Comparison of ENCODE assay signal across 8 cellular contexts in the genomic region with DNA sequence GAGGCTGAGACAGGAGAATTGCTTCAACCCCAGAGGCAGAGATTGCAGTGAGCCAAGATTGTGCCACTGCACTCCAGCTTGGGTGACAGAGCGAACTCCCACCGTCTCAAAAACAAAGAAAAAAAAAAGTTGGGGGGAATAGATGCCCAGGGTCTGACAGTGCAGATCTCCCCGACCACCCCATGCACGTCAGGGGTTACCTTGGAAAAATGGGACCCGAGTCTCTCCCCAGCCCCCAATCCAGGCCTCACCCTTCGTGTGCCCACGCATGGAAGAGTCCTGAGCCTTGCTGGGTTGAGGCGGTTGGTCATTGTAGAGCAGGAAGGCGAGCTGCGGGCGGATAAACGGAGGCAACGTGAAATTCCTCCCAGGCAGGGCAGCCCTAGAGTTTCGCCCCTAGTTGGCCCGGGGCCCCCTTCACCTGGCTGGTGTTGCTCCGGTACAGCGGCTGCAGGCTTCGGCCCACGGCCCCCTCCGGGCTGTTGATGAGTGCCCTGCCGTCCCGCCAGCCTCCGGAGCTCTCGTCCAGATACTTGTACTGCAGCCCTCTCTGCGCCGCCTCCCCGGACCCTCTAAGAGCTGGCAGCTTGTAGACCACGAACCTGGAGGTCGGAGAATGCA. TPM values are rescaled to one million over a fixed set of nuclear protein-coding genes. Genes with fewer than 3 reads are reported as not detected.
DNase-seq lines count a peak whose midpoint lies in the region; ATAC-seq, FAIRE-seq and TF ChIP-seq lines count a peak whose summit lies in the region.

No MANE protein-coding gene starts in this region.

- H3K9me2 ChIP-seq in MM.1S (replicated peaks; ENCODE audit: insufficient read depth, low read length) = no peaks in the 10 kb centered on the region

- H2AFZ ChIP-seq in MM.1S (ENCODE audit: low read length) = peak overlapping the region; percentile 89

- H3K4me2 ChIP-seq in MM.1S (ENCODE audit: low read depth, low read length) = peak overlapping the region; percentile 97

- H3K4me1 ChIP-seq in MM.1S (ENCODE audit: low read length) = peaks cover 5% of the 10 kb centered on the region
- peaks cover 0 to 31% (median 23%) of the 10 kb centered on the region in 5 donors for H3K4me1 ChIP-seq in subcutaneous abdominal adipose tissue (ENCODE audit: control insufficient read depth in 5 of 5, insufficient read depth in 5 of 5, low read length in 5 of 5)

- intact Hi-C loops in CD4-positive, alpha-beta T cell (cut with DNase I, micrococcal nuclease) = no loop called here

- peaks cover 10% of the 10 kb centered on the region for H3K9me3 ChIP-seq in CD4-positive, alpha-beta T cell (ENCODE audit: control insufficient read depth, low read length)
- H3K9me3 ChIP-seq in MM.1S (replicated peaks; ENCODE audit: insufficient read depth, low read length) (no peaks in the 10 kb centered on the region), subcutaneous abdominal adipose tissue (ENCODE audit: control insufficient read depth in 5 of 5, low read length in 5 of 5) (peaks cover 5 to 17% (median 10%) of the 10 kb centered on the region in 5 donors)

- CTCF ChIA-PET in CD4-positive, alpha-beta T cell (lab: Charles Lee) = interaction anchor here (0.9 to 1.3 kb wide), 3 partner anchors 10 to 84 kb away, joined by 4 to 5 read pairs (median 5); partner anchors contain the start of gene GCDH

- peak overlapping the region; percentile 86 for H3K27ac Mint-ChIP-seq in CD4-positive, alpha-beta T cell

- POLR2A ChIA-PET in CD4-positive, alpha-beta T cell (lab: Charles Lee) = interaction anchor here (1.2 to 2.5 kb wide), 3 partner anchors 9 to 89 kb away, joined by 4 to 13 read pairs (median 4); partner anchors contain the start of genes GCDH and JUNB

- H3K27me3 Mint-ChIP-seq in CD4-positive, alpha-beta T cell = no peaks in the 10 kb centered on the region

- H3K27ac ChIP-seq in CD4-positive, alpha-beta T cell (ENCODE audit: low read depth, low read length) = peak overlapping the region; percentile 46
- H3K27ac ChIP-seq in MM.1S (ENCODE audit: low read length) = peak overlapping the region; percentile 25; the same call in 1 of the 2 replicates
- H3K27ac ChIP-seq in layer of hippocampus (ENCODE audit: low read depth, low read length) = peak overlapping the region; percentile 89
- H3K27ac ChIP-seq in subcutaneous abdominal adipose tissue (ENCODE audit: low read depth, low read length) = peak overlapping the region; percentile 70

- peak overlapping the region; percentile 89 for H3K4me3 Mint-ChIP-seq in CD4-positive, alpha-beta T cell

- H3K9me3 Mint-ChIP-seq in CD4-positive, alpha-beta T cell = no peaks in the 10 kb centered on the region

- H3K4me3 ChIP-seq in MM.1S (ENCODE audit: low read length) (peak overlapping the region; percentile 76), bronchial epithelial cell (ENCODE audit: low read depth, low read length) (peak overlapping the region; percentile 94), subcutaneous abdominal adipose tissue (ENCODE audit: low read depth in 1 of 5, low read length in 5 of 5) (peak overlapping the region; percentile 74 to 90 (median 82))

- TF ChIP-seq CTCF in CD4-positive, alpha-beta T cell (IDR thresholded peaks at IDR 0.05) = no peak
- TF ChIP-seq CTCF in MM.1S (IDR thresholded peaks at IDR 0.05; ENCODE audit: low read length) (no peak), bronchial epithelial cell (IDR thresholded peaks at IDR 0.05; ENCODE audit: insufficient read depth, low read length, severe bottlenecking) (no peak)

- DNase-seq in CD4-positive, alpha-beta T cell = no peak
- peak; percentile 34 for DNase-seq in MM.1S
- no peak for DNase-seq in bronchial epithelial cell (ENCODE audit: low read depth)
- no peak for DNase-seq in stimulated activated CD4-positive, alpha-beta T cell treated with anti-CD3 and anti-CD28 coated beads, Interleukin-4, amount 100 ng/mL, for 1 hour
- DNase-seq in stimulated activated naive CD4-positive, alpha-beta T cell treated with Interleukin-2 at 50 U/mL for 16 hours (lab: John Stamatoyannopoulos, UW) = no peak

- peaks cover 8% of the 10 kb centered on the region for H3F3A ChIP-seq in MM.1S (ENCODE audit: insufficient read depth, low read length)

- H3K27me3 ChIP-seq in CD4-positive, alpha-beta T cell (ENCODE audit: control insufficient read depth, insufficient read depth, low read length) = no peaks in the 10 kb centered on the region
- H3K27me3 ChIP-seq in MM.1S (replicated peaks; ENCODE audit: insufficient read depth, low read length) (no peaks in the 10 kb centered on the region), bronchial epithelial cell (ENCODE audit: control insufficient read depth, insufficient read depth, low read length) (no peaks in the 10 kb centered on the region), layer of hippocampus (ENCODE audit: control insufficient read depth, insufficient read depth, low read length) (peaks cover 5% of the 10 kb centered on the region), subcutaneous abdominal adipose tissue (ENCODE audit: control insufficient read depth in 5 of 5, insufficient read depth in 4 of 5, low read length in 5 of 5) (peaks cover 3 to 12% (median 9%) of the 10 kb centered on the region in 5 donors)

- no peak for FAIRE-seq in bronchial epithelial cell (lab: Jason Lieb, UNC)

- H3K4me1 Mint-ChIP-seq in CD4-positive, alpha-beta T cell (ENCODE audit: low read depth) = peaks cover 22% of the 10 kb centered on the region

- H3K9ac ChIP-seq in MM.1S (ENCODE audit: low read length) = peak overlapping the region; percentile 53; the same call in 1 of the 2 replicates
- peak overlapping the region in 4 of 5 donors; percentile 70 to 87 (median 78) for H3K9ac ChIP-seq in subcutaneous abdominal adipose tissue (ENCODE audit: low read length in 5 of 5)

- peaks cover 28% of the 10 kb centered on the region for H3K36me3 Mint-ChIP-seq in CD4-positive, alpha-beta T cell (ENCODE audit: low read depth)

- H4K20me1 ChIP-seq in MM.1S (ENCODE audit: insufficient read depth, low read length) = no peaks in the 10 kb centered on the region

- no peaks in the 10 kb centered on the region for H3K36me3 ChIP-seq in MM.1S (replicated peaks; ENCODE audit: insufficient read depth, low read length)
- peaks cover 2% of the 10 kb centered on the region for H3K36me3 ChIP-seq in bronchial epithelial cell (ENCODE audit: control insufficient read depth, insufficient read depth, low read length)
- H3K36me3 ChIP-seq in subcutaneous abdominal adipose tissue (ENCODE audit: control insufficient read depth in 5 of 5, insufficient read depth in 5 of 5, low read length in 5 of 5) = peaks cover 4 to 24% (median 16%) of the 10 kb centered on the region in 5 donors

- H3K79me2 ChIP-seq in MM.1S (ENCODE audit: low read length) = peaks cover 8% of the 10 kb centered on the region; the same call in 1 of the 2 replicates

- ATAC-seq in CD4-positive, alpha-beta T cell (ENCODE audit: poor library complexity) = no peak
- ATAC-seq in GM21367 (IDR thresholded peaks at IDR 0.05; ENCODE audit: unreplicated experiment) = peak; percentile 15

RNA-seq across cellular contexts. Expression of gene DNASE2, which starts 0.6 kb away (rescaled TPM):
- 10 to 100 TPM; 10.4 to 11.1 TPM for total RNA-seq in CD4-positive, alpha-beta T cell
- total RNA-seq in bronchial epithelial cell = 27.9 and 35.2 TPM in 2 replicates

RNA-seq across cellular contexts. Expression of gene KLF1, which starts 6.3 kb away (rescaled TPM):
- total RNA-seq in CD4-positive, alpha-beta T cell = not detected
- not detected in 2 replicates for total RNA-seq in bronchial epithelial cell

RNA-seq across cellular contexts. Expression of gene GCDH, which starts 10.3 kb away (rescaled TPM):
- total RNA-seq in CD4-positive, alpha-beta T cell = 10 to 100 TPM; 39.2 to 42.1 TPM
- total RNA-seq in bronchial epithelial cell = 17.9 and 38.2 TPM in 2 replicates

RNA-seq across cellular contexts. Expression of gene SYCE2, which starts 38.4 kb away (rescaled TPM):
- total RNA-seq in CD4-positive, alpha-beta T cell = 1 to 10 TPM; 2.1 to 3.5 TPM
- total RNA-seq in bronchial epithelial cell = not detected in 2 replicates

RNA-seq across cellular contexts. Expression of gene MAST1, which starts 42.3 kb away (rescaled TPM):
- under 1 TPM; 0.22 to 0.60 TPM for total RNA-seq in CD4-positive, alpha-beta T cell
- 0.26 and 0.38 TPM in 2 replicates for total RNA-seq in bronchial epithelial cell

Comparison
In these comparisons a context has a peak if more than half of its experiments do, and no peak if none do; other contexts are left out.
1. H3K27ac ChIP-seq: peak in every context shown above with its lines; median percentile 89 in layer of hippocampus; 70 in subcutaneous abdominal adipose tissue; 46 in CD4-positive, alpha-beta T cell; 25 in MM.1S.